ENCODE assay signal across 1 cellular context in the genomic region with DNA sequence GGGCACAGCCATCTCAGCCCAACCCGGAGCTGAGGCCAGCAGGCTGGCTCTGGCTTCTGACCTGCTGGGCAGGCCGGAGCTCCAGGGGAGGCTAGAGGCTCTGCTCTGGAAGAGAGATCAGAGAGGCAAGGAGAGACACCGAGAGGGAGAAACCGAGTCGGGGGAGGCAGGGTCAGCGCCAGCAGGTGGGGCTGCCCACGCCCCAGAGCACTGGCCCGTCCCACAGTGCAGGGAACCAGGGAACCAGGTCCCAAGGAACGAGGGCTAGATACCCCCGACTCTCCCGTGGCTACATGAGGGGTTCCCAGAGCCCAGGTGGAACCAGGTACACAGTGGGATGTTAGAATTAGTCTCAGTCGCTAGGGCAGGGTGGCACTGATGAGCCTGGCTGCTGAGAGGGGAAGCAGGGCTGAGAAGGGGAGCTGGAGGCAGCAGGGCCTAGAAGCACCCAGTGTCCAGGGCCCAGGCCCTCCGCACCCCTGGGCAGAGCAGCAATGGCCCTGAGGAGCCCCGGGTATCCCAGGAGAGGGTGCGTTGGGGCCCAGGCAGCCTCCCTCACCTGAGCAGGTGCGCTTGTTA.
TF ChIP-seq lines count a peak whose summit lies in the region.

No MANE protein-coding gene starts in this region.

TF ChIP-seq in H1, 55 proteins besides CTCF, POLR2A, EP300 and RAD21:
- TF ChIP-seq YY1 (IDR thresholded peaks at IDR 0.05; ENCODE audit: low read depth, low read length): no peak
- TF ChIP-seq MAFK (IDR thresholded peaks at IDR 0.05; ENCODE audit: low read depth, low read length): no peak
- TF ChIP-seq POU5F1 (IDR thresholded peaks at IDR 0.05; ENCODE audit: low read depth, low read length): no peak
- TF ChIP-seq SRF (IDR thresholded peaks at IDR 0.05; ENCODE audit: low read depth, low read length): no peak
- no peak for TF ChIP-seq CBX8 (IDR thresholded peaks at IDR 0.05; ENCODE audit: borderline replicate concordance, low read depth, low read length)
- TF ChIP-seq POLR2AphosphoS5 (IDR thresholded peaks at IDR 0.05; ENCODE audit: low read depth, low read length): no peak
- no peak for TF ChIP-seq CHD1 (IDR thresholded peaks at IDR 0.05; ENCODE audit: low read depth, low read length)
- no peak for TF ChIP-seq ASH2L (IDR thresholded peaks at IDR 0.05; ENCODE audit: low read length)
- TF ChIP-seq, protein P1, sequence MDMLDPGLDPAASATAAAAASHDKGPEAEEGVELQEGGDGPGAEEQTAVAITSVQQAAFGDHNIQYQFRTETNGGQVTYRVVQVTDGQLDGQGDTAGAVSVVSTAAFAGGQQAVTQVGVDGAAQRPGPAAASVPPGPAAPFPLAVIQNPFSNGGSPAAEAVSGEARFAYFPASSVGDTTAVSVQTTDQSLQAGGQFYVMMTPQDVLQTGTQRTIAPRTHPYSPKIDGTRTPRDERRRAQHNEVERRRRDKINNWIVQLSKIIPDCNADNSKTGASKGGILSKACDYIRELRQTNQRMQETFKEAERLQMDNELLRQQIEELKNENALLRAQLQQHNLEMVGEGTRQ (IDR thresholded peaks at IDR 0.05; ENCODE audit: low read length): no peak
